ENCODE assay signal across 8 cellular contexts in the genomic region with DNA sequence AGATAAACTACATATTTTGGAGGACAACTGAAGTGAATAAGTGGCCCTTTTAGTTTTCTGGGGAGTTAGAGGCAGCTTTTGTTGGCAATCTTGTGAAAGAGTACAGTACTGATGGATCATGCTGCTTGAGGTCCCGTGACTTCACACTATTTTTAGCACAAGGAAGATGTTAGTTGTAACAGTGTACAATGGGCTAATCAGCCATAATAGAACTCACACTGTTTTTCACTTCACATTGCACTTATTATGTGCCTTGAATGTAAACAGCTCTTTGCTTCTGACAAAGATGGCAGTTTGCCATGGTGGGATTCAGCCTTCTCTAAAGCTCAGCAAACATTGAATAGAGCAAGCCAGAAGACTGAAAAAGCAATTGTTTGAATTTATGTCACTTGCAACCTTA.
DNase-seq lines count a peak whose midpoint lies in the region; ATAC-seq lines count a peak whose summit lies in the region.
"Had no signal": no experiment of that assay in that cellular context is flagged by ENCODE, and none has a peak within 500 bp of the region (broad histone marks: within the 10 kb centered on the region; RNA-seq: fewer than 3 reads in every experiment).

No MANE protein-coding gene starts in this region.

- ATAC-seq in sciatic nerve (peak; percentile 85), GM21786 (IDR thresholded peaks at IDR 0.05; ENCODE audit: unreplicated experiment) (no peak)

- intact Hi-C loops in sciatic nerve (cut with DNase I): no loop called here

- no peaks in the 10 kb centered on the region for H3K27me3 ChIP-seq in HUES64 (ENCODE audit: insufficient read depth, low read length)
- H3K27me3 ChIP-seq: breast epithelium had no signal

- peak overlapping the region; percentile 71 for H3K27ac ChIP-seq in HUES64 (ENCODE audit: low read depth, low read length)
- H3K27ac ChIP-seq: breast epithelium had no signal

- H3K9me3 ChIP-seq in HUES64 (ENCODE audit: insufficient read depth, low read depth, low read length): no peaks in the 10 kb centered on the region
- H3K9me3 ChIP-seq: breast epithelium had no signal

- 33% methylated on average over 1 of the region's 1 CpG for WGBS in HUES64

- peaks cover 60% of the 10 kb centered on the region for H3K4me1 ChIP-seq in HUES64 (ENCODE audit: insufficient read depth, low read length)
- H3K4me1 ChIP-seq: breast epithelium had no signal

- no peak overlapping the region for H3K9ac ChIP-seq in HUES64 (ENCODE audit: low read depth, low read length)

- DNase-seq in NCI-H69 (lab: John Stamatoyannopoulos, UW) (peak; percentile 99), fibroblast of peridontal ligament (ENCODE audit: extremely low read depth) (peak; percentile 34), sciatic nerve (ENCODE audit: low spot score) (no peak), AG08396 (ENCODE audit: low spot score) (no peak), SW480 (ENCODE audit: low spot score) (no peak)

- no peak overlapping the region for H3K4me3 ChIP-seq in HUES64 (ENCODE audit: low read length)
- H3K4me3 ChIP-seq: breast epithelium had no signal

- H3K36me3 ChIP-seq in HUES64 (ENCODE audit: insufficient read depth, low read length): no peaks in the 10 kb centered on the region
- H3K36me3 ChIP-seq: breast epithelium had no signal

Comparison
In these comparisons a context has a peak if more than half of its experiments do, and no peak if none do; other contexts are left out.
1. DNase-seq: peak in NCI-H69 (single experiment) and fibroblast of peridontal ligament (single experiment); none in sciatic nerve (single experiment), AG08396 (single experiment) and SW480 (single experiment).